ENCODE assay signal across 2 cellular contexts in genomic region chr2:71244302-71244660, GRCh38.
TF ChIP-seq lines count a peak whose summit lies in the region.

No MANE protein-coding gene starts in this region.

TF ChIP-seq in SK-N-SH treated with all-trans-retinoic acid at 6 μM for 48 hours, 23 proteins besides CTCF, POLR2A, EP300 and RAD21 (continued from another document):
- TF ChIP-seq, protein P1, sequence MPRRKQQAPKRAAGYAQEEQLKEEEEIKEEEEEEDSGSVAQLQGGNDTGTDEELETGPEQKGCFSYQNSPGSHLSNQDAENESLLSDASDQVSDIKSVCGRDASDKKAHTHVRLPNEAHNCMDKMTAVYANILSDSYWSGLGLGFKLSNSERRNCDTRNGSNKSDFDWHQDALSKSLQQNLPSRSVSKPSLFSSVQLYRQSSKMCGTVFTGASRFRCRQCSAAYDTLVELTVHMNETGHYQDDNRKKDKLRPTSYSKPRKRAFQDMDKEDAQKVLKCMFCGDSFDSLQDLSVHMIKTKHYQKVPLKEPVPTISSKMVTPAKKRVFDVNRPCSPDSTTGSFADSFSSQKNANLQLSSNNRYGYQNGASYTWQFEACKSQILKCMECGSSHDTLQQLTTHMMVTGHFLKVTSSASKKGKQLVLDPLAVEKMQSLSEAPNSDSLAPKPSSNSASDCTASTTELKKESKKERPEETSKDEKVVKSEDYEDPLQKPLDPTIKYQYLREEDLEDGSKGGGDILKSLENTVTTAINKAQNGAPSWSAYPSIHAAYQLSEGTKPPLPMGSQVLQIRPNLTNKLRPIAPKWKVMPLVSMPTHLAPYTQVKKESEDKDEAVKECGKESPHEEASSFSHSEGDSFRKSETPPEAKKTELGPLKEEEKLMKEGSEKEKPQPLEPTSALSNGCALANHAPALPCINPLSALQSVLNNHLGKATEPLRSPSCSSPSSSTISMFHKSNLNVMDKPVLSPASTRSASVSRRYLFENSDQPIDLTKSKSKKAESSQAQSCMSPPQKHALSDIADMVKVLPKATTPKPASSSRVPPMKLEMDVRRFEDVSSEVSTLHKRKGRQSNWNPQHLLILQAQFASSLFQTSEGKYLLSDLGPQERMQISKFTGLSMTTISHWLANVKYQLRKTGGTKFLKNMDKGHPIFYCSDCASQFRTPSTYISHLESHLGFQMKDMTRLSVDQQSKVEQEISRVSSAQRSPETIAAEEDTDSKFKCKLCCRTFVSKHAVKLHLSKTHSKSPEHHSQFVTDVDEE (CRISPR knock-in tag; IDR thresholded peaks at IDR 0.05): no peak

TF ChIP-seq in SK-N-SH, 30 proteins besides CTCF, POLR2A, EP300 and RAD21 (continued from another document):
- TF ChIP-seq IRF3 (IDR thresholded peaks at IDR 0.05; ENCODE audit: low read depth, low read length) (no peak), ZBTB33 (IDR thresholded peaks at IDR 0.05; ENCODE audit: borderline replicate concordance, low read depth) (no peak), TCF12 (IDR thresholded peaks at IDR 0.05) (no peak), TEAD4 (IDR thresholded peaks at IDR 0.05; ENCODE audit: borderline replicate concordance, insufficient read depth) (no peak), USF1 (IDR thresholded peaks at IDR 0.05; ENCODE audit: borderline replicate concordance, low read depth) (no peak), SIN3A (IDR thresholded peaks at IDR 0.05; ENCODE audit: borderline replicate concordance, low read depth, low read length) (no peak), POLR2AphosphoS5 (IDR thresholded peaks at IDR 0.05; ENCODE audit: low read depth, low read length) (no peak)
- TF ChIP-seq, protein P2, sequence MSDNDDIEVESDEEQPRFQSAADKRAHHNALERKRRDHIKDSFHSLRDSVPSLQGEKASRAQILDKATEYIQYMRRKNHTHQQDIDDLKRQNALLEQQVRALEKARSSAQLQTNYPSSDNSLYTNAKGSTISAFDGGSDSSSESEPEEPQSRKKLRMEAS (IDR thresholded peaks at IDR 0.05; ENCODE audit: low read depth): no peak
